Comparison of ENCODE assay signal across 21 cellular contexts in the genomic region with DNA sequence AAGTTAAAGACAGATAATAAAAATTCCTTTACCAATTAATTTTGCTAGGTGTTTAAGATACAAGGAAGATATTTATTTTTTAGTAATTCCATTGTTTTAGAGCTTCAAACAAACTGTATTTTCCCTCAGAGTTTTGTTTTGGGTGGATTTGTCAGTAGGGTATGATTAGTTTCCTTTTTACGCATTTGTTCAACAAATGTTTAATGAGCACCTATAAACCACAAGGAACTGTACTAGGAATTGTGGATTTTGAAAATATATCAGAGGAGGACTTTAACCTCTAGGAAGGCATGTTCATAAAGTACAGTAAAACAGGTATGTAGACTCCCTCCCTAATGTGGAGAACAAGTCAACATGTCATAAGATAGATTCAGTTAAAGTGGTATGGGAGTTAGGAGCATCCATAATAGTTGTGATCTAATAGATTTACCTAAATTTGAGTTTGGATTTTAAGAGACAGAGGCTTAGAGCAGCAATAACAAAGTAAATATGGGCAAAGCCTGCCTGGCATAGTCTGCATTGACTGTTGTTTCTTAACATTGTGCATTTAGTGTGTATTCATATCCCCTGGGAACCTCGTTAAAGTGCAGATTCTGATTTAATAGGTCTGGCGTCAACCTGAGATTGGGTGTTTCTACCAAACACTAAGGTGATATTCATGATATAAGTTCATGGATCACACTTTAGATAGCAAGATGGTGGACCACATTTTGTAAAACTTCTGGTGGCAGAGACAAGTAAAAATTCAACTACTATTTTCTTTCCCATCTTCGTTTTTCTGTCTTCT.
DNase-seq lines count a peak whose midpoint lies in the region; ATAC-seq, FAIRE-seq and TF ChIP-seq lines count a peak whose summit lies in the region.
"Had no signal": no experiment of that assay in that cellular context is flagged by ENCODE, and none has a peak within 500 bp of the region (broad histone marks: within the 10 kb centered on the region; RNA-seq: fewer than 3 reads in every experiment).

No MANE protein-coding gene starts in this region.

- TF ChIP-seq CTCF in prostate gland (IDR thresholded peaks at IDR 0.05) (no peak), pancreas (IDR thresholded peaks at IDR 0.05) (no peak)

- intact Hi-C loops in prostate gland (cut with DNase I) = no loop called here
- intact Hi-C loops in pancreas (cut with DNase I) = no loop called here

- H3K36me3 ChIP-seq in prostate gland (no peaks in the 10 kb centered on the region), pancreas (no peaks in the 10 kb centered on the region)

- TF ChIP-seq POLR2A in GM12891 (IDR thresholded peaks at IDR 0.05; ENCODE audit: low read depth, low read length) = no peak
- no peak for TF ChIP-seq POLR2A in prostate gland (IDR thresholded peaks at IDR 0.05)

- H3K4me3 ChIP-seq in prostate gland = no peak overlapping the region
- no peak overlapping the region for H3K4me3 ChIP-seq in pancreas
- H3K4me3 ChIP-seq: BLaER1 treated with 17β-estradiol and CSF1 and Interleukin-3, amounts not matched to agents 10 nM and 100 nM; GM12878 had no signal

- peak overlapping the region in 1 of 2 donors; percentile 33 for H3K27ac ChIP-seq in prostate gland
- H3K27ac ChIP-seq in pancreas = no peak overlapping the region
- H3K27ac ChIP-seq: BLaER1 treated with 17β-estradiol and CSF1 and Interleukin-3, amounts not matched to agents 10 nM and 100 nM; HL-60 had no signal

- H3K9me3 ChIP-seq in prostate gland = no peaks in the 10 kb centered on the region
- H3K9me3 ChIP-seq in pancreas = no peaks in the 10 kb centered on the region
- H3K9me3 ChIP-seq: BLaER1 treated with 17β-estradiol and CSF1 and Interleukin-3, amounts not matched to agents 10 nM and 100 nM had no signal

- FAIRE-seq in GM12891 (lab: Jason Lieb, UNC) (peak; percentile 51), colon (lab: Jason Lieb, UNC) (peak; percentile 83), pancreas (lab: Jason Lieb, UNC) (no peak)
- FAIRE-seq: GM12878, GM19239, H1 had no signal

- DNase-seq in GM12891 (ENCODE audit: insufficient read length, low spot score) (no peak), LoVo (ENCODE audit: low spot score) (peak; percentile 32), prostate gland (ENCODE audit: low spot score) (peak; percentile 48), NCI-H2196 (lab: John Stamatoyannopoulos, UW; ENCODE audit: unreplicated experiment) (no peak), kidney tubule cell (ENCODE audit: low spot score) (no peak), pancreas (no peak)
- DNase-seq: CD8-positive, alpha-beta T cell; COR-L47; DMS 273 treated with DMSO at 0.1 percent for 48 hours; DMS53; DND-41; EL; HCEC 1CT; HFFc6 had no signal

- H3K4me1 ChIP-seq in prostate gland (replicated peaks) (peaks cover 33% of the 10 kb centered on the region), pancreas (peaks cover 20 to 25% (median 23%) of the 10 kb centered on the region in 3 donors)

- 54% methylated on average over 4 of the region's 4 CpGs for WGBS in prostate gland
- WGBS in pancreas, 2 donors = 89 to 90% methylated on average over 4 of the region's 4 CpGs

- ATAC-seq in pancreas = no peak
- no peak for ATAC-seq in HG03378 (IDR thresholded peaks at IDR 0.05; ENCODE audit: unreplicated experiment)
- ATAC-seq: CD8-positive, alpha-beta T cell; GM12878 had no signal

- H3K27me3 ChIP-seq in prostate gland (replicated peaks; ENCODE audit: insufficient read depth) (no peaks in the 10 kb centered on the region), pancreas (no peaks in the 10 kb centered on the region)
- H3K27me3 ChIP-seq: BLaER1 treated with 17β-estradiol and CSF1 and Interleukin-3, amounts not matched to agents 10 nM and 100 nM had no signal

TF ChIP-seq in GM12891, 5 proteins besides CTCF, POLR2A, EP300 and RAD21:
- no peak for TF ChIP-seq POU2F2 (IDR thresholded peaks at IDR 0.05; ENCODE audit: low read depth, low read length)
- no peak for TF ChIP-seq PAX5 (IDR thresholded peaks at IDR 0.05; ENCODE audit: insufficient read depth, low read length, severe bottlenecking)
- no peak for TF ChIP-seq TAF1 (IDR thresholded peaks at IDR 0.05; ENCODE audit: low read depth, low read length)
- no peak for TF ChIP-seq SPI1 (IDR thresholded peaks at IDR 0.05; ENCODE audit: low read depth, low read length)
- TF ChIP-seq POLR2AphosphoS5 (IDR thresholded peaks at IDR 0.05; ENCODE audit: low read depth, low read length) = no peak

Comparison
In these comparisons a context has a peak if more than half of its experiments do, and no peak if none do; other contexts are left out.
1. DNase-seq: peak in LoVo (single experiment) and prostate gland (single experiment); none in GM12891 (single experiment), NCI-H2196 (single experiment), kidney tubule cell (single experiment) and pancreas (0 of 6).